Comparison of ENCODE assay signal across 8 cellular contexts in genomic region chr1:227787513-227788278, GRCh38. TPM values are rescaled to one million over a fixed set of nuclear protein-coding genes. Genes with fewer than 3 reads are reported as not detected.
DNase-seq lines count a peak whose midpoint lies in the region; ATAC-seq, FAIRE-seq and TF ChIP-seq lines count a peak whose summit lies in the region.

No MANE protein-coding gene starts in this region.

- TF ChIP-seq CTCF in AG09309 (IDR thresholded peaks at IDR 0.05; ENCODE audit: control insufficient read depth, insufficient read depth, low read depth, low read length, missing control alignments) = no peak
- no peak for TF ChIP-seq CTCF in keratinocyte (optimal IDR thresholded peaks at IDR 0.05 in 1 of 3, IDR thresholded peaks at IDR 0.05 in 1 of 3, conservative IDR thresholded peaks at IDR 0.05 in 1 of 3; ENCODE audit: extremely low read depth in 1 of 3, insufficient read depth in 2 of 3, low read length in 3 of 3)

- no peaks in the 10 kb centered on the region for H4K20me1 ChIP-seq in keratinocyte (ENCODE audit: control insufficient read depth, extremely low read depth, insufficient read depth, low read length)

- peak overlapping the region; percentile 62 for H3K27ac Mint-ChIP-seq in central memory CD8-positive, alpha-beta T cell (ENCODE audit: low read depth)

- peak overlapping the region; percentile 48 for H2AFZ ChIP-seq in keratinocyte (ENCODE audit: control insufficient read depth, low read length)

- H3K27me3 ChIP-seq in keratinocyte (ENCODE audit: control insufficient read depth, extremely low read depth, insufficient read depth, low read length) = peaks cover 4% of the 10 kb centered on the region

- no peaks in the 10 kb centered on the region for H3K9me3 ChIP-seq in keratinocyte (ENCODE audit: control insufficient read depth, low read depth, low read length)

- H3K79me2 ChIP-seq in keratinocyte (ENCODE audit: control insufficient read depth, insufficient read depth, low read length) = no peaks in the 10 kb centered on the region

- peak overlapping the region; percentile 58 for H3K4me3 ChIP-seq in AG09309 (ENCODE audit: control insufficient read depth, low read depth, low read length)
- H3K4me3 ChIP-seq in keratinocyte (ENCODE audit: control insufficient read depth in 2 of 3, extremely low read depth in 1 of 3, insufficient read depth in 2 of 3, low read depth in 1 of 3, low read length in 3 of 3) = peak overlapping the region; percentile 56 to 67 (median 58)

- H3K27me3 Mint-ChIP-seq in central memory CD8-positive, alpha-beta T cell = no peaks in the 10 kb centered on the region

- peaks cover 13% of the 10 kb centered on the region for H3K4me1 Mint-ChIP-seq in central memory CD8-positive, alpha-beta T cell

- ATAC-seq in GM19023 (IDR thresholded peaks at IDR 0.05; ENCODE audit: unreplicated experiment) (peak; percentile 88), HG03175 (IDR thresholded peaks at IDR 0.05; ENCODE audit: unreplicated experiment) (peak; percentile 92)
- ATAC-seq in central memory CD8-positive, alpha-beta T cell (replicated peaks; ENCODE audit: extremely low read depth, poor library complexity, severe bottlenecking) = peak; percentile 96

- peak overlapping the region; percentile 36 for H3K27ac ChIP-seq in keratinocyte (ENCODE audit: control insufficient read depth, insufficient read depth, low read length)

- peak; percentile 41 for FAIRE-seq in keratinocyte (lab: Jason Lieb, UNC)

- H3K9me3 Mint-ChIP-seq in central memory CD8-positive, alpha-beta T cell = no peaks in the 10 kb centered on the region

- H3K4me3 Mint-ChIP-seq in central memory CD8-positive, alpha-beta T cell = peak overlapping the region; percentile 77

- peak overlapping the region; percentile 62 for H3K9ac ChIP-seq in keratinocyte (ENCODE audit: control insufficient read depth, extremely low read depth, insufficient read depth, low read length)

- dilution Hi-C loops in keratinocyte (cut with MboI; ENCODE audit: extremely low pct_ligation_motif_present, low sequenced_read_pairs) = no loop called here

- H3K4me2 ChIP-seq in keratinocyte (ENCODE audit: control insufficient read depth, extremely low read depth, insufficient read depth, low read depth, low read length) = peak overlapping the region; percentile 88

- H3K9me1 ChIP-seq in keratinocyte (ENCODE audit: control insufficient read depth, extremely low read depth, insufficient read depth, low read length) = no peaks in the 10 kb centered on the region

- H3K4me1 ChIP-seq in keratinocyte (ENCODE audit: control insufficient read depth, extremely low read depth, insufficient read depth, low read length) = peaks cover 6% of the 10 kb centered on the region

- DNase-seq in AG09309 (ENCODE audit: low read depth) (peak; percentile 60), NCI-H2227 treated with DMSO at 0.1 percent for 48 hours (lab: John Stamatoyannopoulos, UW) (peak; percentile 90), keratinocyte (ENCODE audit: low read depth, low spot score) (peak; percentile 90)
- DNase-seq in activated CD4-positive, CD25-positive, alpha-beta regulatory T cell treated with anti-CD3 and anti-CD28 coated beads, Interleukin-2, amount 50 U/mL, for 16 hours (ENCODE audit: low read depth, low spot score) = peak; percentile 91
- DNase-seq in central memory CD8-positive, alpha-beta T cell (ENCODE audit: low spot score in 2 of 2) = peak; percentile 75 to 82
- peak; percentile 86 to 94 for DNase-seq in stimulated activated CD4-positive, alpha-beta T cell treated with anti-CD3 and anti-CD28 coated beads, Interleukin-15, amount 100 ng/mL, for 1 hour (ENCODE audit: low read depth in 1 of 2, low spot score in 1 of 2)

- H3K36me3 Mint-ChIP-seq in central memory CD8-positive, alpha-beta T cell (ENCODE audit: insufficient read depth) = peaks cover 5% of the 10 kb centered on the region

- H3K36me3 ChIP-seq in keratinocyte (ENCODE audit: control insufficient read depth in 2 of 2, extremely low read depth in 1 of 2, insufficient read depth in 2 of 2, low read length in 2 of 2) = no peaks in the 10 kb centered on the region

RNA-seq across cellular contexts. Expression of gene PRSS38, which starts 27.8 kb away (rescaled TPM):
- not detected in 3 replicates for polyA plus RNA-seq in keratinocyte
- polyA plus RNA-seq in keratinocyte (2011; ENCODE audit: low read depth) = not detected
- not detected in 2 replicates for polyA plus RNA-seq in keratinocyte (2011; cell fraction: cytosol; rRNA removed)
- not detected in 2 replicates for polyA plus RNA-seq in keratinocyte (2011; cell fraction: nucleus; rRNA removed)
- not detected in 2 replicates for polyA plus RNA-seq in keratinocyte (2012; ENCODE audit: low replicate concordance)
- not detected in 3 replicates for polyA minus RNA-seq in keratinocyte
- not detected for polyA minus RNA-seq in keratinocyte (2011; cell fraction: cytosol; rRNA and poly(A)+ RNA removed)
- not detected in 2 replicates for polyA minus RNA-seq in keratinocyte (2011; cell fraction: nucleus; rRNA and poly(A)+ RNA removed)

RNA-seq across cellular contexts. Expression of gene SNAP47, which starts 52.5 kb away (rescaled TPM):
- 19.3 to 30.4 TPM (median 24.8 TPM) in 3 replicates for polyA plus RNA-seq in keratinocyte
- polyA plus RNA-seq in keratinocyte (2011; ENCODE audit: low read depth) = 9.7 TPM
- polyA plus RNA-seq in keratinocyte (2011; cell fraction: cytosol; rRNA removed) = 31.4 and 31.8 TPM in 2 replicates
- 21.6 and 23.4 TPM in 2 replicates for polyA plus RNA-seq in keratinocyte (2011; cell fraction: nucleus; rRNA removed)
- 20.7 and 24.0 TPM in 2 replicates for polyA plus RNA-seq in keratinocyte (2012; ENCODE audit: low replicate concordance)
- 16.5 to 28.5 TPM (median 21.7 TPM) in 3 replicates for polyA minus RNA-seq in keratinocyte
- 18.0 TPM for polyA minus RNA-seq in keratinocyte (2011; cell fraction: cytosol; rRNA and poly(A)+ RNA removed)
- polyA minus RNA-seq in keratinocyte (2011; cell fraction: nucleus; rRNA and poly(A)+ RNA removed) = 9.7 and 15.4 TPM in 2 replicates

RNA-seq across cellular contexts. Expression of gene JMJD4, which starts 52.6 kb away (rescaled TPM):
- polyA plus RNA-seq in keratinocyte = 17.1 to 25.0 TPM (median 19.5 TPM) in 3 replicates
- polyA plus RNA-seq in keratinocyte (2011; ENCODE audit: low read depth) = 2.3 TPM
- 13.0 and 19.4 TPM in 2 replicates for polyA plus RNA-seq in keratinocyte (2011; cell fraction: cytosol; rRNA removed)
- polyA plus RNA-seq in keratinocyte (2011; cell fraction: nucleus; rRNA removed) = 21.4 and 23.2 TPM in 2 replicates
- 5.9 and 20.5 TPM in 2 replicates for polyA plus RNA-seq in keratinocyte (2012; ENCODE audit: low replicate concordance)
- polyA minus RNA-seq in keratinocyte = 33.5 to 41.8 TPM (median 33.9 TPM) in 3 replicates
- 28.2 TPM for polyA minus RNA-seq in keratinocyte (2011; cell fraction: cytosol; rRNA and poly(A)+ RNA removed)
- polyA minus RNA-seq in keratinocyte (2011; cell fraction: nucleus; rRNA and poly(A)+ RNA removed) = 20.1 and 22.4 TPM in 2 replicates

Comparison
In these comparisons a context has a peak if more than half of its experiments do, and no peak if none do; other contexts are left out.
1. Peak in every context shown above with its lines: DNase-seq, ATAC-seq, H3K4me3 ChIP-seq and H3K27ac ChIP-seq.